In the genomic region with DNA sequence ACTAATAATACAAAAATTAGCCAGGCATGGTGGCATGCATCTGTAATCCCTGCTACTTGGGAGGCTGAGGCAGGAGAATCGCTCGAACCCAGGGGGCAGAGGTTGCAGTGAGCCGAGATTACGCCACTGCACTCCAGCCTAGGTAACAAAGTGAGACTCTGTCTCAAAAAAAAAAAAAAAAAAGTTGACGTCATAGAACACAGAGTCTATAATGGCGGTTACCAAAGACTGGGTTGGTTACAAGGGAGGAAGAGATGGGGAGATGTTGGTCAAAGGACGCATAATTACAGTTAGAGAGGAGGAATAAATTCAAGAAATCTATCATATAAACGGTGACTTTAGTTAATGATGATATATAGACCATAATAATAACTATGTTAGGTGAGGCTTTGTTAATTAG, we compare ENCODE assay signal across 7 cellular contexts.
"Had no signal": no experiment of that assay in that cellular context is flagged by ENCODE, and none has a peak within 500 bp of the region (broad histone marks: within the 10 kb centered on the region; RNA-seq: fewer than 3 reads in every experiment).

No MANE protein-coding gene starts in this region.

- DNase-seq: IMR-90, KBM-7, KG1 had no signal

- H3K27ac ChIP-seq: HL-60 had no signal

- H3K4me3 Mint-ChIP-seq: IgD-negative memory B cell had no signal

- H3K4me3 ChIP-seq: K562 had no signal

- H3K27me3 Mint-ChIP-seq: IgD-negative memory B cell had no signal

- H3K27ac Mint-ChIP-seq: IgD-negative memory B cell had no signal

- ATAC-seq: K562 had no signal

- H3K9me3 Mint-ChIP-seq: IgD-negative memory B cell had no signal

- H3K36me3 Mint-ChIP-seq: IgD-negative memory B cell had no signal

- FAIRE-seq: HTR-8/SVneo, K562 had no signal
